Comparison of ENCODE assay signal across 1 cellular context in the genomic region with DNA sequence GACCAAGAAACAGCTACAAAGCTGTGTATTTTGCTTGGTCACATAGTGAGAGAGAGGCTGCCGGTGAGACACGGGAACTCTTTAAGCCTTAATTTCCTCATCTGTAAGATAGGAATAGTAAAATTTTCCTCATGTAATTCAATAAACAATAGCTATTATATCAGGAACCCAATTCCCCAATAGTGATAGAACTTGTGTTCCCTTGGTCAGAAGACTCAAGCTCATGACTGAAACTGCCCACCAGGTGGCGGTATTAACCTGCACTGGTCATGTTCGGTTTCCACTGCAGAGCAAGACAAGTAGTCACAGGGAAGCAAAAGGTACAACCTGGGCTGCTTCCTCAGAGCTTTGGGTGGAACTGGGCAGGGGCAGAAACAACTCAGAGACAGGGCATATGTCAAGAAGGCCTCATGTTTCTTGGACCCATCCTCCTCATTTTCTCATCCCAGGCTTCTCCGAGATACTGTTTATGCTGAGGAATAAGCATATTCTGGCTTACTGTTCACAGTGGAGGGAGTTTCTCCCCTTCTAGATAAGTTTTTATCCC.
A peak's percentile ranks its signal among the peaks of the same experiment; 100 is the strongest.
TF ChIP-seq lines count a peak whose summit lies in the region.

No MANE protein-coding gene starts in this region.

TF ChIP-seq in HepG2, 621 proteins besides CTCF, POLR2A, EP300 and RAD21 (continued from another document and continues in another):
- TF ChIP-seq, protein P1, sequence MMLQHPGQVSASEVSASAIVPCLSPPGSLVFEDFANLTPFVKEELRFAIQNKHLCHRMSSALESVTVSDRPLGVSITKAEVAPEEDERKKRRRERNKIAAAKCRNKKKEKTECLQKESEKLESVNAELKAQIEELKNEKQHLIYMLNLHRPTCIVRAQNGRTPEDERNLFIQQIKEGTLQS (CRISPR knock-in tag; IDR thresholded peaks at IDR 0.05) = no peak
- TF ChIP-seq SAFB2 (CRISPR knock-in tag; IDR thresholded peaks at IDR 0.05; ENCODE audit: borderline replicate concordance, low read depth) (no peak), ZNF335 (CRISPR knock-in tag; IDR thresholded peaks at IDR 0.05) (peak; percentile 81), HOXD1 (CRISPR knock-in tag; IDR thresholded peaks at IDR 0.05) (no peak), TAF1 (CRISPR knock-in tag; IDR thresholded peaks at IDR 0.05) (no peak), GATAD1 (CRISPR knock-in tag; IDR thresholded peaks at IDR 0.05) (peak; percentile 55; the same call in 1 of the 2 replicates), SIN3A (IDR thresholded peaks at IDR 0.05; ENCODE audit: borderline replicate concordance, low read depth, low read length) (no peak), SOX5 (CRISPR knock-in tag; IDR thresholded peaks at IDR 0.05; ENCODE audit: borderline replicate concordance) (peak; percentile 27; the same call in 1 of the 2 replicates), NFATC3 (CRISPR knock-in tag; IDR thresholded peaks at IDR 0.05) (0 out of 2 replicates have a peak, but pooled peaks have one; percentile 17), ZNF484 (CRISPR knock-in tag; IDR thresholded peaks at IDR 0.05; ENCODE audit: borderline replicate concordance, low read depth) (no peak), ZNF232 (CRISPR knock-in tag; IDR thresholded peaks at IDR 0.05; ENCODE audit: borderline replicate concordance) (no peak), FOXK1 (CRISPR knock-in tag; IDR thresholded peaks at IDR 0.05; ENCODE audit: borderline replicate concordance, low read depth) (no peak), ZNF776 (CRISPR knock-in tag; IDR thresholded peaks at IDR 0.05) (no peak), KDM4B (CRISPR knock-in tag; IDR thresholded peaks at IDR 0.05) (0 out of 2 replicates have a peak, but pooled peaks have one; percentile 43), DR1 (CRISPR knock-in tag; IDR thresholded peaks at IDR 0.05) (no peak), POLR2G (IDR thresholded peaks at IDR 0.05; ENCODE audit: low read depth, low read length) (peak; percentile 38), ZNF460 (CRISPR knock-in tag; IDR thresholded peaks at IDR 0.05; ENCODE audit: borderline replicate concordance) (no peak), SMC3 (IDR thresholded peaks at IDR 0.05; ENCODE audit: low read length) (peak; percentile 99), HDAC1 (CRISPR knock-in tag; IDR thresholded peaks at IDR 0.05) (no peak), CENPX (CRISPR knock-in tag; IDR thresholded peaks at IDR 0.05) (no peak), HIVEP1 (CRISPR knock-in tag; IDR thresholded peaks at IDR 0.05) (no peak), SAP130 (CRISPR knock-in tag; IDR thresholded peaks at IDR 0.05; ENCODE audit: low read depth) (peak; percentile 65), ZNF598 (CRISPR knock-in tag; IDR thresholded peaks at IDR 0.05; ENCODE audit: borderline replicate concordance) (no peak), ZNF652 (CRISPR knock-in tag; IDR thresholded peaks at IDR 0.05; ENCODE audit: borderline replicate concordance, low read depth) (no peak), GZF1 (CRISPR knock-in tag; IDR thresholded peaks at IDR 0.05) (no peak), ZKSCAN1 (IDR thresholded peaks at IDR 0.05; ENCODE audit: low read length) (no peak), ZNF121 (CRISPR knock-in tag; IDR thresholded peaks at IDR 0.05) (no peak), ZNF552 (CRISPR knock-in tag; IDR thresholded peaks at IDR 0.05; ENCODE audit: borderline replicate concordance) (no peak), LCORL (IDR thresholded peaks at IDR 0.05) (no peak), LCORL (CRISPR knock-in tag; IDR thresholded peaks at IDR 0.05) (no peak), POLR2AphosphoS5 (IDR thresholded peaks at IDR 0.05; ENCODE audit: low read depth, low read length) (0 out of 2 replicates have a peak, but pooled peaks have one; percentile 2), ZNF891 (CRISPR knock-in tag; IDR thresholded peaks at IDR 0.05) (no peak), MIER3 (CRISPR knock-in tag; IDR thresholded peaks at IDR 0.05; ENCODE audit: borderline replicate concordance) (peak; percentile 82; the same call in 1 of the 2 replicates), SIX4 (CRISPR knock-in tag; IDR thresholded peaks at IDR 0.05) (no peak), ZNF367 (CRISPR knock-in tag; IDR thresholded peaks at IDR 0.05; ENCODE audit: borderline replicate concordance) (no peak), ZSCAN25 (CRISPR knock-in tag; IDR thresholded peaks at IDR 0.05) (peak; percentile 52; the same call in 1 of the 2 replicates), SMAD9 (CRISPR knock-in tag; IDR thresholded peaks at IDR 0.05) (no peak; the same call in 1 of the 2 replicates)
- TF ChIP-seq, protein P2, sequence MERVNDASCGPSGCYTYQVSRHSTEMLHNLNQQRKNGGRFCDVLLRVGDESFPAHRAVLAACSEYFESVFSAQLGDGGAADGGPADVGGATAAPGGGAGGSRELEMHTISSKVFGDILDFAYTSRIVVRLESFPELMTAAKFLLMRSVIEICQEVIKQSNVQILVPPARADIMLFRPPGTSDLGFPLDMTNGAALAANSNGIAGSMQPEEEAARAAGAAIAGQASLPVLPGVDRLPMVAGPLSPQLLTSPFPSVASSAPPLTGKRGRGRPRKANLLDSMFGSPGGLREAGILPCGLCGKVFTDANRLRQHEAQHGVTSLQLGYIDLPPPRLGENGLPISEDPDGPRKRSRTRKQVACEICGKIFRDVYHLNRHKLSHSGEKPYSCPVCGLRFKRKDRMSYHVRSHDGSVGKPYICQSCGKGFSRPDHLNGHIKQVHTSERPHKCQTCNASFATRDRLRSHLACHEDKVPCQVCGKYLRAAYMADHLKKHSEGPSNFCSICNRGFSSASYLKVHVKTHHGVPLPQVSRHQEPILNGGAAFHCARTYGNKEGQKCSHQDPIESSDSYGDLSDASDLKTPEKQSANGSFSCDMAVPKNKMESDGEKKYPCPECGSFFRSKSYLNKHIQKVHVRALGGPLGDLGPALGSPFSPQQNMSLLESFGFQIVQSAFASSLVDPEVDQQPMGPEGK (CRISPR knock-in tag; IDR thresholded peaks at IDR 0.05) = peak; percentile 67
- TF ChIP-seq, protein P3, sequence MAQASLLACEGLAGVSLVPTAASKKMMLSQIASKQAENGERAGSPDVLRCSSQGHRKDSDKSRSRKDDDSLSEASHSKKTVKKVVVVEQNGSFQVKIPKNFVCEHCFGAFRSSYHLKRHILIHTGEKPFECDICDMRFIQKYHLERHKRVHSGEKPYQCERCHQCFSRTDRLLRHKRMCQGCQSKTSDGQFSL (CRISPR knock-in tag; IDR thresholded peaks at IDR 0.05) = no peak
- TF ChIP-seq, protein P4, sequence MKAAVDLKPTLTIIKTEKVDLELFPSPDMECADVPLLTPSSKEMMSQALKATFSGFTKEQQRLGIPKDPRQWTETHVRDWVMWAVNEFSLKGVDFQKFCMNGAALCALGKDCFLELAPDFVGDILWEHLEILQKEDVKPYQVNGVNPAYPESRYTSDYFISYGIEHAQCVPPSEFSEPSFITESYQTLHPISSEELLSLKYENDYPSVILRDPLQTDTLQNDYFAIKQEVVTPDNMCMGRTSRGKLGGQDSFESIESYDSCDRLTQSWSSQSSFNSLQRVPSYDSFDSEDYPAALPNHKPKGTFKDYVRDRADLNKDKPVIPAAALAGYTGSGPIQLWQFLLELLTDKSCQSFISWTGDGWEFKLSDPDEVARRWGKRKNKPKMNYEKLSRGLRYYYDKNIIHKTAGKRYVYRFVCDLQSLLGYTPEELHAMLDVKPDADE (CRISPR knock-in tag; IDR thresholded peaks at IDR 0.05) = no peak
- TF ChIP-seq, protein P5, sequence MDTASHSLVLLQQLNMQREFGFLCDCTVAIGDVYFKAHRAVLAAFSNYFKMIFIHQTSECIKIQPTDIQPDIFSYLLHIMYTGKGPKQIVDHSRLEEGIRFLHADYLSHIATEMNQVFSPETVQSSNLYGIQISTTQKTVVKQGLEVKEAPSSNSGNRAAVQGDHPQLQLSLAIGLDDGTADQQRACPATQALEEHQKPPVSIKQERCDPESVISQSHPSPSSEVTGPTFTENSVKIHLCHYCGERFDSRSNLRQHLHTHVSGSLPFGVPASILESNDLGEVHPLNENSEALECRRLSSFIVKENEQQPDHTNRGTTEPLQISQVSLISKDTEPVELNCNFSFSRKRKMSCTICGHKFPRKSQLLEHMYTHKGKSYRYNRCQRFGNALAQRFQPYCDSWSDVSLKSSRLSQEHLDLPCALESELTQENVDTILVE (CRISPR knock-in tag; IDR thresholded peaks at IDR 0.05) = peak; percentile 90
- TF ChIP-seq, protein P6, sequence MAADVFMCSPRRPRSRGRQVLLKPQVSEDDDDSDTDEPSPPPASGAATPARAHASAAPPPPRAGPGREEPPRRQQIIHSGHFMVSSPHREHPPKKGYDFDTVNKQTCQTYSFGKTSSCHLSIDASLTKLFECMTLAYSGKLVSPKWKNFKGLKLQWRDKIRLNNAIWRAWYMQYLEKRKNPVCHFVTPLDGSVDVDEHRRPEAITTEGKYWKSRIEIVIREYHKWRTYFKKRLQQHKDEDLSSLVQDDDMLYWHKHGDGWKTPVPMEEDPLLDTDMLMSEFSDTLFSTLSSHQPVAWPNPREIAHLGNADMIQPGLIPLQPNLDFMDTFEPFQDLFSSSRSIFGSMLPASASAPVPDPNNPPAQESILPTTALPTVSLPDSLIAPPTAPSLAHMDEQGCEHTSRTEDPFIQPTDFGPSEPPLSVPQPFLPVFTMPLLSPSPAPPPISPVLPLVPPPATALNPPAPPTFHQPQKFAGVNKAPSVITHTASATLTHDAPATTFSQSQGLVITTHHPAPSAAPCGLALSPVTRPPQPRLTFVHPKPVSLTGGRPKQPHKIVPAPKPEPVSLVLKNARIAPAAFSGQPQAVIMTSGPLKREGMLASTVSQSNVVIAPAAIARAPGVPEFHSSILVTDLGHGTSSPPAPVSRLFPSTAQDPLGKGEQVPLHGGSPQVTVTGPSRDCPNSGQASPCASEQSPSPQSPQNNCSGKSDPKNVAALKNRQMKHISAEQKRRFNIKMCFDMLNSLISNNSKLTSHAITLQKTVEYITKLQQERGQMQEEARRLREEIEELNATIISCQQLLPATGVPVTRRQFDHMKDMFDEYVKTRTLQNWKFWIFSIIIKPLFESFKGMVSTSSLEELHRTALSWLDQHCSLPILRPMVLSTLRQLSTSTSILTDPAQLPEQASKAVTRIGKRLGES (CRISPR knock-in tag; IDR thresholded peaks at IDR 0.05; ENCODE audit: borderline replicate concordance) = no peak
- TF ChIP-seq, protein P7, sequence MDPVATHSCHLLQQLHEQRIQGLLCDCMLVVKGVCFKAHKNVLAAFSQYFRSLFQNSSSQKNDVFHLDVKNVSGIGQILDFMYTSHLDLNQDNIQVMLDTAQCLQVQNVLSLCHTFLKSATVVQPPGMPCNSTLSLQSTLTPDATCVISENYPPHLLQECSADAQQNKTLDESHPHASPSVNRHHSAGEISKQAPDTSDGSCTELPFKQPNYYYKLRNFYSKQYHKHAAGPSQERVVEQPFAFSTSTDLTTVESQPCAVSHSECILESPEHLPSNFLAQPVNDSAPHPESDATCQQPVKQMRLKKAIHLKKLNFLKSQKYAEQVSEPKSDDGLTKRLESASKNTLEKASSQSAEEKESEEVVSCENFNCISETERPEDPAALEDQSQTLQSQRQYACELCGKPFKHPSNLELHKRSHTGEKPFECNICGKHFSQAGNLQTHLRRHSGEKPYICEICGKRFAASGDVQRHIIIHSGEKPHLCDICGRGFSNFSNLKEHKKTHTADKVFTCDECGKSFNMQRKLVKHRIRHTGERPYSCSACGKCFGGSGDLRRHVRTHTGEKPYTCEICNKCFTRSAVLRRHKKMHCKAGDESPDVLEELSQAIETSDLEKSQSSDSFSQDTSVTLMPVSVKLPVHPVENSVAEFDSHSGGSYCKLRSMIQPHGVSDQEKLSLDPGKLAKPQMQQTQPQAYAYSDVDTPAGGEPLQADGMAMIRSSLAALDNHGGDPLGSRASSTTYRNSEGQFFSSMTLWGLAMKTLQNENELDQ (CRISPR knock-in tag; IDR thresholded peaks at IDR 0.05; ENCODE audit: borderline replicate concordance) = no peak
- TF ChIP-seq, protein P8, sequence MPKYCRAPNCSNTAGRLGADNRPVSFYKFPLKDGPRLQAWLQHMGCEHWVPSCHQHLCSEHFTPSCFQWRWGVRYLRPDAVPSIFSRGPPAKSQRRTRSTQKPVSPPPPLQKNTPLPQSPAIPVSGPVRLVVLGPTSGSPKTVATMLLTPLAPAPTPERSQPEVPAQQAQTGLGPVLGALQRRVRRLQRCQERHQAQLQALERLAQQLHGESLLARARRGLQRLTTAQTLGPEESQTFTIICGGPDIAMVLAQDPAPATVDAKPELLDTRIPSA (CRISPR knock-in tag; IDR thresholded peaks at IDR 0.05; ENCODE audit: borderline replicate concordance) = no peak
- TF ChIP-seq, protein P9, sequence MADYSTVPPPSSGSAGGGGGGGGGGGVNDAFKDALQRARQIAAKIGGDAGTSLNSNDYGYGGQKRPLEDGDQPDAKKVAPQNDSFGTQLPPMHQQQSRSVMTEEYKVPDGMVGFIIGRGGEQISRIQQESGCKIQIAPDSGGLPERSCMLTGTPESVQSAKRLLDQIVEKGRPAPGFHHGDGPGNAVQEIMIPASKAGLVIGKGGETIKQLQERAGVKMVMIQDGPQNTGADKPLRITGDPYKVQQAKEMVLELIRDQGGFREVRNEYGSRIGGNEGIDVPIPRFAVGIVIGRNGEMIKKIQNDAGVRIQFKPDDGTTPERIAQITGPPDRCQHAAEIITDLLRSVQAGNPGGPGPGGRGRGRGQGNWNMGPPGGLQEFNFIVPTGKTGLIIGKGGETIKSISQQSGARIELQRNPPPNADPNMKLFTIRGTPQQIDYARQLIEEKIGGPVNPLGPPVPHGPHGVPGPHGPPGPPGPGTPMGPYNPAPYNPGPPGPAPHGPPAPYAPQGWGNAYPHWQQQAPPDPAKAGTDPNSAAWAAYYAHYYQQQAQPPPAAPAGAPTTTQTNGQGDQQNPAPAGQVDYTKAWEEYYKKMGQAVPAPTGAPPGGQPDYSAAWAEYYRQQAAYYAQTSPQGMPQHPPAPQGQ (CRISPR knock-in tag; IDR thresholded peaks at IDR 0.05; ENCODE audit: borderline replicate concordance) = no peak
- TF ChIP-seq, protein P10, sequence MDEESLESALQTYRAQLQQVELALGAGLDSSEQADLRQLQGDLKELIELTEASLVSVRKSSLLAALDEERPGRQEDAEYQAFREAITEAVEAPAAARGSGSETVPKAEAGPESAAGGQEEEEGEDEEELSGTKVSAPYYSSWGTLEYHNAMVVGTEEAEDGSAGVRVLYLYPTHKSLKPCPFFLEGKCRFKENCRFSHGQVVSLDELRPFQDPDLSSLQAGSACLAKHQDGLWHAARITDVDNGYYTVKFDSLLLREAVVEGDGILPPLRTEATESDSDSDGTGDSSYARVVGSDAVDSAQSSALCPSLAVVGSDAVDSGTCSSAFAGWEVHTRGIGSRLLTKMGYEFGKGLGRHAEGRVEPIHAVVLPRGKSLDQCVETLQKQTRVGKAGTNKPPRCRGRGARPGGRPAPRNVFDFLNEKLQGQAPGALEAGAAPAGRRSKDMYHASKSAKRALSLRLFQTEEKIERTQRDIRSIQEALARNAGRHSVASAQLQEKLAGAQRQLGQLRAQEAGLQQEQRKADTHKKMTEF (CRISPR knock-in tag; IDR thresholded peaks at IDR 0.05) = peak; percentile 73; the same call in 1 of the 2 replicates
- TF ChIP-seq, protein P11, sequence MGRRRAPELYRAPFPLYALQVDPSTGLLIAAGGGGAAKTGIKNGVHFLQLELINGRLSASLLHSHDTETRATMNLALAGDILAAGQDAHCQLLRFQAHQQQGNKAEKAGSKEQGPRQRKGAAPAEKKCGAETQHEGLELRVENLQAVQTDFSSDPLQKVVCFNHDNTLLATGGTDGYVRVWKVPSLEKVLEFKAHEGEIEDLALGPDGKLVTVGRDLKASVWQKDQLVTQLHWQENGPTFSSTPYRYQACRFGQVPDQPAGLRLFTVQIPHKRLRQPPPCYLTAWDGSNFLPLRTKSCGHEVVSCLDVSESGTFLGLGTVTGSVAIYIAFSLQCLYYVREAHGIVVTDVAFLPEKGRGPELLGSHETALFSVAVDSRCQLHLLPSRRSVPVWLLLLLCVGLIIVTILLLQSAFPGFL (CRISPR knock-in tag; IDR thresholded peaks at IDR 0.05) = no peak
